23 cellular contexts compared by ENCODE assay signal in genomic region chr3:34178415-34178814, GRCh38.
DNase-seq lines count a peak whose midpoint lies in the region; ATAC-seq, FAIRE-seq and TF ChIP-seq lines count a peak whose summit lies in the region.
"Had no signal": no experiment of that assay in that cellular context is flagged by ENCODE, and none has a peak within 500 bp of the region (broad histone marks: within the 10 kb centered on the region; RNA-seq: fewer than 3 reads in every experiment).

No MANE protein-coding gene starts in this region.

- peaks cover 6 to 10% of the 10 kb centered on the region in 2 donors for H3K9me3 Mint-ChIP-seq in stimulated activated naive B cell treated with anti-CD40 and anti-IgM and Interleukin-4, amounts not matched to agents 10 μg/mL and 1 μg/mL and 100 μg/mL, for 72 hours
- H3K9me3 Mint-ChIP-seq: activated CD4-positive, alpha-beta T cell treated with anti-CD3 and anti-CD28 coated beads, Interleukin-2, amount 10 ng/mL, durations not matched to agents 7 days and 5 days had no signal

- peak; percentile 45 for ATAC-seq in GM21526 (IDR thresholded peaks at IDR 0.05; ENCODE audit: low FRiP score, unreplicated experiment)
- ATAC-seq in left lung, result peak; percentile 24
- no peak for ATAC-seq in stimulated activated naive B cell treated with anti-CD40 and anti-IgM and Interleukin-4, amounts not matched to agents 10 μg/mL and 1 μg/mL and 100 μg/mL, for 72 hours (replicated peaks)
- ATAC-seq: heart left ventricle had no signal

- H3K4me1 ChIP-seq in left lung, result peaks cover 0 to 4% of the 10 kb centered on the region in 2 donors
- H3K4me1 ChIP-seq: ascending aorta, heart left ventricle, SJCRH30 had no signal

- H3K36me3 Mint-ChIP-seq in stimulated activated naive B cell treated with anti-CD40 and anti-IgM and Interleukin-4, amounts not matched to agents 10 μg/mL and 1 μg/mL and 100 μg/mL, for 72 hours, result peaks cover 2 to 10% of the 10 kb centered on the region in 2 donors
- H3K36me3 Mint-ChIP-seq: activated naive CD4-positive, alpha-beta T cell treated with anti-CD3 and anti-CD28 coated beads, Interleukin-2, amount 10 ng/mL, durations not matched to agents 7 days and 5 days had no signal

- TF ChIP-seq CTCF in left lung (IDR thresholded peaks at IDR 0.05), result no peak

- no peak overlapping the region for H3K4me3 ChIP-seq in left lung
- H3K4me3 ChIP-seq: ascending aorta, heart left ventricle, PC-9, SJCRH30 had no signal

- DNase-seq in EH (ENCODE audit: low read depth) (peak; percentile 40), LHCN-M2 (ENCODE audit: low read depth) (peak; percentile 2), left lung (no peak), NCI-H2196 treated with DMSO at 0.1 percent for 48 hours (lab: John Stamatoyannopoulos, UW; ENCODE audit: unreplicated experiment) (no peak), GM12892 (ENCODE audit: insufficient read length) (no peak), nucleus accumbens (lab: John Stamatoyannopoulos, UW) (no peak)
- no peak for DNase-seq in stimulated activated naive B cell treated with anti-CD40 and anti-IgM and Interleukin-4, amounts not matched to agents 10 μg/mL and 1 μg/mL and 100 μg/mL, for 72 hours
- DNase-seq: activated CD4-positive, alpha-beta T cell treated with anti-CD3 and anti-CD28 coated beads, Interleukin-2, amount 10 ng/mL, durations not matched to agents 7 days and 5 days; activated CD8-positive, alpha-beta memory T cell treated with anti-CD3 and anti-CD28 coated beads, Interleukin-2, amount 50 U/mL, for 4 hours; activated naive CD4-positive, alpha-beta T cell treated with anti-CD3 and anti-CD28 coated beads, Interleukin-2, amount 10 ng/mL, durations not matched to agents 7 days and 5 days; DMS79; HCEC 1CT; heart left ventricle; immature natural killer cell; NCI-H2171; NCI-H82; PC-9; retina; SJCRH30 had no signal

- no peak overlapping the region for H3K27ac ChIP-seq in left lung
- H3K27ac ChIP-seq: ascending aorta, heart left ventricle, neutrophil, PC-9, SJCRH30 had no signal

- no peak for FAIRE-seq in GM12892 (lab: Jason Lieb, UNC)
- FAIRE-seq: colon had no signal

- no peak for TF ChIP-seq POLR2A in GM12892 (IDR thresholded peaks at IDR 0.05; ENCODE audit: low read depth, low read length)

- no peaks in the 10 kb centered on the region for H3K9me3 ChIP-seq in left lung
- H3K9me3 ChIP-seq: ascending aorta, neutrophil, SJCRH30 had no signal

- no peak overlapping the region for H3K27ac Mint-ChIP-seq in stimulated activated naive B cell treated with anti-CD40 and anti-IgM and Interleukin-4, amounts not matched to agents 10 μg/mL and 1 μg/mL and 100 μg/mL, for 72 hours
- H3K27ac Mint-ChIP-seq: activated CD4-positive, alpha-beta T cell treated with anti-CD3 and anti-CD28 coated beads, Interleukin-2, amount 10 ng/mL, durations not matched to agents 7 days and 5 days; activated naive CD4-positive, alpha-beta T cell treated with anti-CD3 and anti-CD28 coated beads, Interleukin-2, amount 10 ng/mL, durations not matched to agents 7 days and 5 days; immature natural killer cell had no signal

- no peak overlapping the region for H3K4me3 Mint-ChIP-seq in stimulated activated naive B cell treated with anti-CD40 and anti-IgM and Interleukin-4, amounts not matched to agents 10 μg/mL and 1 μg/mL and 100 μg/mL, for 72 hours
- H3K4me3 Mint-ChIP-seq: activated CD4-positive, alpha-beta T cell treated with anti-CD3 and anti-CD28 coated beads, Interleukin-2, amount 10 ng/mL, durations not matched to agents 7 days and 5 days; activated naive CD4-positive, alpha-beta T cell treated with anti-CD3 and anti-CD28 coated beads, Interleukin-2, amount 10 ng/mL, durations not matched to agents 7 days and 5 days; immature natural killer cell had no signal

- intact Hi-C loops in left lung (cut with DNase I), result no loop called here

- H3K36me3 ChIP-seq in left lung, result no peaks in the 10 kb centered on the region
- H3K36me3 ChIP-seq: ascending aorta, heart left ventricle, neutrophil, SJCRH30 had no signal

- no peaks in the 10 kb centered on the region for H3K27me3 ChIP-seq in left lung
- H3K27me3 ChIP-seq: ascending aorta, heart left ventricle, neutrophil, SJCRH30 had no signal

- peaks cover 0 to 4% of the 10 kb centered on the region in 2 donors for H3K4me1 Mint-ChIP-seq in stimulated activated naive B cell treated with anti-CD40 and anti-IgM and Interleukin-4, amounts not matched to agents 10 μg/mL and 1 μg/mL and 100 μg/mL, for 72 hours
- H3K4me1 Mint-ChIP-seq: activated CD4-positive, alpha-beta T cell treated with anti-CD3 and anti-CD28 coated beads, Interleukin-2, amount 10 ng/mL, durations not matched to agents 7 days and 5 days; activated naive CD4-positive, alpha-beta T cell treated with anti-CD3 and anti-CD28 coated beads, Interleukin-2, amount 10 ng/mL, durations not matched to agents 7 days and 5 days; immature natural killer cell had no signal

- peaks cover 0 to 4% of the 10 kb centered on the region in 2 donors for H3K27me3 Mint-ChIP-seq in stimulated activated naive B cell treated with anti-CD40 and anti-IgM and Interleukin-4, amounts not matched to agents 10 μg/mL and 1 μg/mL and 100 μg/mL, for 72 hours
- H3K27me3 Mint-ChIP-seq: activated CD4-positive, alpha-beta T cell treated with anti-CD3 and anti-CD28 coated beads, Interleukin-2, amount 10 ng/mL, durations not matched to agents 7 days and 5 days; activated naive CD4-positive, alpha-beta T cell treated with anti-CD3 and anti-CD28 coated beads, Interleukin-2, amount 10 ng/mL, durations not matched to agents 7 days and 5 days had no signal

Comparison
In these comparisons a context has a peak if more than half of its experiments do, and no peak if none do; other contexts are left out.
1. DNase-seq: peak in EH (single experiment) and LHCN-M2 (single experiment); none in left lung (0 of 2), stimulated activated naive B cell treated with anti-CD40 and anti-IgM and Interleukin-4, amounts not matched to agents 10 μg/mL and 1 μg/mL and 100 μg/mL, for 72 hours (single experiment), NCI-H2196 treated with DMSO at 0.1 percent for 48 hours (single experiment), GM12892 (single experiment) and nucleus accumbens (0 of 56).
2. ATAC-seq: peak in GM21526 (single experiment) and left lung (single experiment); none in stimulated activated naive B cell treated with anti-CD40 and anti-IgM and Interleukin-4, amounts not matched to agents 10 μg/mL and 1 μg/mL and 100 μg/mL, for 72 hours (0 of 2).